ENCODE assay signal across 20 cellular contexts in genomic region chr3:70264122-70264780, GRCh38. TPM values are rescaled to one million over a fixed set of nuclear protein-coding genes. Genes with fewer than 3 reads are reported as not detected.
DNase-seq lines count a peak whose midpoint lies in the region; ATAC-seq, FAIRE-seq and TF ChIP-seq lines count a peak whose summit lies in the region.
"Had no signal": no experiment of that assay in that cellular context is flagged by ENCODE, and none has a peak within 500 bp of the region (broad histone marks: within the 10 kb centered on the region; RNA-seq: fewer than 3 reads in every experiment).

No MANE protein-coding gene starts in this region.

- no peaks in the 10 kb centered on the region for H3K9me3 ChIP-seq in small intestine (ENCODE audit: control insufficient read depth, low read depth)
- H3K9me3 ChIP-seq: ovary had no signal

- 7 to 38% (median 27%) methylated on average over 3 of the region's 3 CpGs for WGBS in small intestine, 3 donors

- H3K4me3 ChIP-seq in fibroblast of the aortic adventitia (ENCODE audit: low read depth, low read length) (no peak overlapping the region), small intestine (ENCODE audit: low read depth in 1 of 2, low read length in 2 of 2) (no peak overlapping the region)
- H3K4me3 ChIP-seq: ovary had no signal

- no peaks in the 10 kb centered on the region for H3K36me3 ChIP-seq in small intestine (ENCODE audit: control insufficient read depth in 2 of 2, insufficient read depth in 2 of 2, low read length in 2 of 2)
- H3K36me3 ChIP-seq: ovary had no signal

- H3K27ac ChIP-seq in small intestine (ENCODE audit: low read depth in 1 of 2, low read length in 1 of 2), result peak overlapping the region in 1 of 2 donors; percentile 61
- H3K27ac ChIP-seq: ovary had no signal

- peak; percentile 42 for DNase-seq in HT1080 (ENCODE audit: low read depth)
- DNase-seq in T1000 (lab: John Stamatoyannopoulos, UW), result peak; percentile 21
- peak; percentile 19 for DNase-seq in fibroblast of the aortic adventitia (ENCODE audit: low read depth)
- DNase-seq in small intestine, result peak; percentile 96
- DNase-seq in RPMI8226, result no peak
- DNase-seq: activated naive CD4-positive, alpha-beta T cell; CD4-positive, CD25-positive, alpha-beta regulatory T cell; Karpas-422; NCI-H1694 treated with DMSO at 0.1 percent for 48 hours; ovary; stimulated activated naive CD8-positive, alpha-beta T cell treated with anti-CD3 and anti-CD28 coated beads, Interleukin-15, amount 100 ng/mL, for 72 hours; T-helper 2 cell had no signal

- H3K27me3 ChIP-seq in small intestine (ENCODE audit: control insufficient read depth in 2 of 2, insufficient read depth in 2 of 2, low read length in 2 of 2), result no peaks in the 10 kb centered on the region
- H3K27me3 ChIP-seq: ovary had no signal

- FAIRE-seq in small intestine (lab: Jason Lieb, UNC), result no peak
- FAIRE-seq: GM12892, keratinocyte had no signal

- TF ChIP-seq CTCF in fibroblast of the aortic adventitia (IDR thresholded peaks at IDR 0.05; ENCODE audit: insufficient read depth, low read length), result no peak

- peaks cover 3 to 6% of the 10 kb centered on the region in 2 donors for H3K4me1 ChIP-seq in small intestine (ENCODE audit: control insufficient read depth in 2 of 2, insufficient read depth in 1 of 2, low read depth in 1 of 2, low read length in 1 of 2)

- ATAC-seq in HG03571 (IDR thresholded peaks at IDR 0.05; ENCODE audit: unreplicated experiment) (no peak), HG02885 (IDR thresholded peaks at IDR 0.05; ENCODE audit: poor library complexity, unreplicated experiment) (no peak)
- ATAC-seq: activated CD4-positive, CD25-positive, alpha-beta regulatory T cell treated with anti-CD3 and anti-CD28 coated beads, Interleukin-2, amount 50 U/mL, for 24 hours; HCT116; stimulated activated naive CD8-positive, alpha-beta T cell treated with anti-CD3 and anti-CD28 coated beads, Interleukin-15, amount 100 ng/mL, for 72 hours had no signal

RNA-seq across cellular contexts. Expression of gene MDFIC2, which starts 48.2 kb away (rescaled TPM):
- not detected in 2 replicates for total RNA-seq in HT1080 (2014; rRNA removed; shearing (Covaris generic))
- polyA plus RNA-seq in HT1080 (2015; cell fraction: cytosol; rRNA removed), result not detected in 2 replicates
- not detected in 2 replicates for polyA plus RNA-seq in HT1080 (2015; cell fraction: nucleus; rRNA removed)
- not detected in 2 replicates for total RNA-seq in fibroblast of the aortic adventitia (ENCODE audit: low replicate concordance)
- not detected for polyA plus RNA-seq in small intestine
- total RNA-seq: CD4-positive, CD25-positive, alpha-beta regulatory T cell; G401; glomerular endothelial cell; ovary had no signal
- polyA plus RNA-seq: CD4-positive, CD25-positive, alpha-beta regulatory T cell; keratinocyte; ovary had no signal
